In the genomic region with DNA sequence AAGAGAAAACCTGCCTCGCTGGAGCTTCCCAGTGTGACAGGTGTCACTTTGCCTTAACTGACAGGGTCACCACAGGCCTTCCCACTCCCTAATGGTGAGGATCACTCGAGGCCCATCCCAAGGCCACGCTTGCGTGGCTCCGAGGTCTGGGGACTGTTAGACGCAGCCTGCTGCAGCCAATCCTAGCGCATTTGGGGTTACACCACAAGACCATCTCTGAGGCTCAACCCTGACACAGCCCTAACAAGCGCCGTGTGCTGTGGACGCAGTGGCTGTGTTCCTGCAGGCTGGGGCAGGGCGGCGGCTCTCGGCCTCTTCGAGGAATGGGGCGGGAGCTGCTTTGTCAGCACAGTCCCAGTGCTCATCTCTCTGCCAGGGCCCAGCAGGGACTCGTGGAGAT, we compare ENCODE assay signal across 20 cellular contexts.
"Had no signal": no experiment of that assay in that cellular context is flagged by ENCODE, and none has a peak within 500 bp of the region (broad histone marks: within the 10 kb centered on the region; RNA-seq: fewer than 3 reads in every experiment).

No MANE protein-coding gene starts in this region.

- H3K4me3 Mint-ChIP-seq: activated CD4-positive, alpha-beta T cell treated with anti-CD3 and anti-CD28 coated beads, Interleukin-2, amount 10 ng/mL, durations not matched to agents 24 days and 14 days; activated CD8-positive, alpha-beta memory T cell treated with anti-CD3 and anti-CD28 coated beads, Interleukin-2, amount 10 ng/mL, durations not matched to agents 7 days and 5 days; activated CD8-positive, alpha-beta T cell treated with anti-CD3 and anti-CD28 coated beads for 36 hours; activated naive CD4-positive, alpha-beta T cell treated with anti-CD3 and anti-CD28 coated beads, Interleukin-2, amount 50 U/mL, for 24 hours; brain; dendritic cell treated with granulocyte-macrophage colony-stimulating factor and Interleukin-4, amounts not matched to agents 40 ng/mL and 50 ng/mL, for 4 days; natural killer cell treated with Interleukin-12 subunit alpha and Interleukin-12 subunit beta and Interleukin-15 and Interleukin-18, amount 100 ng/mL, for 72 hours had no signal

- H3K4me3 ChIP-seq: heart right ventricle, thyroid gland had no signal

- ATAC-seq: activated CD4-positive, CD25-positive, alpha-beta regulatory T cell treated with anti-CD3 and anti-CD28 coated beads, Interleukin-2, amount 50 U/mL, for 24 hours; activated CD8-positive, alpha-beta memory T cell treated with anti-CD3 and anti-CD28 coated beads, Interleukin-2, amount 10 ng/mL, durations not matched to agents 7 days and 5 days; activated CD8-positive, alpha-beta T cell treated with anti-CD3 and anti-CD28 coated beads for 36 hours; heart right ventricle; left lobe of liver; natural killer cell treated with Interleukin-12 subunit alpha and Interleukin-12 subunit beta and Interleukin-15 and Interleukin-18, amount 100 ng/mL, for 72 hours; stimulated activated naive CD8-positive, alpha-beta T cell treated with anti-CD3 and anti-CD28 coated beads, Interleukin-15, Interleukin-2, amounts not matched to agents 100 U/mL and 50 U/mL, for 24 hours had no signal

- H3K9me3 Mint-ChIP-seq: activated CD4-positive, alpha-beta T cell treated with anti-CD3 and anti-CD28 coated beads, Interleukin-2, amount 10 ng/mL, durations not matched to agents 24 days and 14 days; activated CD8-positive, alpha-beta T cell treated with anti-CD3 and anti-CD28 coated beads for 36 hours; activated naive CD4-positive, alpha-beta T cell treated with anti-CD3 and anti-CD28 coated beads, Interleukin-2, amount 50 U/mL, for 24 hours; brain; dendritic cell treated with granulocyte-macrophage colony-stimulating factor and Interleukin-4, amounts not matched to agents 40 ng/mL and 50 ng/mL, for 4 days; natural killer cell treated with Interleukin-12 subunit alpha and Interleukin-12 subunit beta and Interleukin-15 and Interleukin-18, amount 100 ng/mL, for 72 hours had no signal

- H3K4me1 ChIP-seq: thyroid gland had no signal

- H3K27me3 Mint-ChIP-seq: activated CD4-positive, alpha-beta T cell treated with anti-CD3 and anti-CD28 coated beads, Interleukin-2, amount 10 ng/mL, durations not matched to agents 24 days and 14 days; activated CD8-positive, alpha-beta memory T cell treated with anti-CD3 and anti-CD28 coated beads, Interleukin-2, amount 10 ng/mL, durations not matched to agents 7 days and 5 days; activated CD8-positive, alpha-beta T cell treated with anti-CD3 and anti-CD28 coated beads for 36 hours; activated naive CD4-positive, alpha-beta T cell treated with anti-CD3 and anti-CD28 coated beads, Interleukin-2, amount 50 U/mL, for 24 hours; brain; dendritic cell treated with granulocyte-macrophage colony-stimulating factor and Interleukin-4, amounts not matched to agents 40 ng/mL and 50 ng/mL, for 4 days; natural killer cell treated with Interleukin-12 subunit alpha and Interleukin-12 subunit beta and Interleukin-15 and Interleukin-18, amount 100 ng/mL, for 72 hours had no signal

- H3K9me3 ChIP-seq: heart right ventricle, thyroid gland had no signal

- H3K4me1 Mint-ChIP-seq: activated naive CD4-positive, alpha-beta T cell treated with anti-CD3 and anti-CD28 coated beads, Interleukin-2, amount 50 U/mL, for 24 hours had no signal

- FAIRE-seq: endometrium had no signal

- H3K27me3 ChIP-seq: heart right ventricle, thyroid gland had no signal

- H3K27ac Mint-ChIP-seq: activated CD4-positive, alpha-beta T cell treated with anti-CD3 and anti-CD28 coated beads, Interleukin-2, amount 10 ng/mL, durations not matched to agents 24 days and 14 days; activated CD8-positive, alpha-beta T cell treated with anti-CD3 and anti-CD28 coated beads for 36 hours; activated naive CD4-positive, alpha-beta T cell treated with anti-CD3 and anti-CD28 coated beads, Interleukin-2, amount 50 U/mL, for 24 hours; natural killer cell treated with Interleukin-12 subunit alpha and Interleukin-12 subunit beta and Interleukin-15 and Interleukin-18, amount 100 ng/mL, for 72 hours had no signal

- DNase-seq: activated CD4-positive, alpha-beta T cell treated with anti-CD3 and anti-CD28 coated beads, Interleukin-2, amount 10 ng/mL, durations not matched to agents 24 days and 14 days; activated CD8-positive, alpha-beta memory T cell treated with anti-CD3 and anti-CD28 coated beads, Interleukin-2, amount 10 ng/mL, durations not matched to agents 7 days and 5 days; activated CD8-positive, alpha-beta T cell treated with anti-CD3 and anti-CD28 coated beads for 36 hours; activated gamma-delta T cell; activated T-cell treated with anti-CD3 and anti-CD28 coated beads for 4 hours; effector CD4-positive, alpha-beta T cell; foreskin fibroblast; heart right ventricle; stimulated activated CD4-positive, alpha-beta T cell treated with anti-CD3 and anti-CD28 coated beads, Interleukin-12 subunit alpha, Interleukin-12 subunit beta, amount 100 ng/mL, for 4 hours; stimulated activated CD4-positive, alpha-beta T cell treated with anti-CD3 and anti-CD28 coated beads, Interleukin-4, amount 100 ng/mL, for 4 hours; stimulated activated naive CD8-positive, alpha-beta T cell treated with anti-CD3 and anti-CD28 coated beads, Interleukin-15, Interleukin-2, amounts not matched to agents 100 U/mL and 50 U/mL, for 24 hours; thyroid gland had no signal

- H3K27ac ChIP-seq: thyroid gland, VCaP had no signal
